2 cellular contexts compared by ENCODE assay signal in genomic region chr15:100918690-100919480, GRCh38.
TF ChIP-seq lines count a peak whose summit lies in the region.

Gene LRRK1 (plus strand): TSS chr15:100919357. CDS start chr15:100924633, 5,276 bp downstream.

TF ChIP-seq in liver, 16 proteins besides CTCF, POLR2A, EP300 and RAD21 (continued from another document):
- TF ChIP-seq REST (IDR thresholded peaks at IDR 0.05) (no peak), TAF1 (conservative IDR thresholded peaks at IDR 0.05) (no peak), NR2F2 (IDR thresholded peaks at IDR 0.05) (no peak), HNF4G (IDR thresholded peaks at IDR 0.05) (no peak), FOXA2 (IDR thresholded peaks at IDR 0.05) (no peak), FOXA1 (IDR thresholded peaks at IDR 0.05) (no peak), HNF4A (conservative IDR thresholded peaks at IDR 0.05) (no peak), JUND (IDR thresholded peaks at IDR 0.05) (no peak), RXRA (IDR thresholded peaks at IDR 0.05) (no peak), EGR1 (IDR thresholded peaks at IDR 0.05; ENCODE audit: low read depth in 2 of 2) (no peak)
- TF ChIP-seq, protein P1, sequence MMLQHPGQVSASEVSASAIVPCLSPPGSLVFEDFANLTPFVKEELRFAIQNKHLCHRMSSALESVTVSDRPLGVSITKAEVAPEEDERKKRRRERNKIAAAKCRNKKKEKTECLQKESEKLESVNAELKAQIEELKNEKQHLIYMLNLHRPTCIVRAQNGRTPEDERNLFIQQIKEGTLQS (IDR thresholded peaks at IDR 0.05), result no peak
- TF ChIP-seq, protein P2, sequence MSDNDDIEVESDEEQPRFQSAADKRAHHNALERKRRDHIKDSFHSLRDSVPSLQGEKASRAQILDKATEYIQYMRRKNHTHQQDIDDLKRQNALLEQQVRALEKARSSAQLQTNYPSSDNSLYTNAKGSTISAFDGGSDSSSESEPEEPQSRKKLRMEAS (IDR thresholded peaks at IDR 0.05), result no peak
- TF ChIP-seq, protein P3, sequence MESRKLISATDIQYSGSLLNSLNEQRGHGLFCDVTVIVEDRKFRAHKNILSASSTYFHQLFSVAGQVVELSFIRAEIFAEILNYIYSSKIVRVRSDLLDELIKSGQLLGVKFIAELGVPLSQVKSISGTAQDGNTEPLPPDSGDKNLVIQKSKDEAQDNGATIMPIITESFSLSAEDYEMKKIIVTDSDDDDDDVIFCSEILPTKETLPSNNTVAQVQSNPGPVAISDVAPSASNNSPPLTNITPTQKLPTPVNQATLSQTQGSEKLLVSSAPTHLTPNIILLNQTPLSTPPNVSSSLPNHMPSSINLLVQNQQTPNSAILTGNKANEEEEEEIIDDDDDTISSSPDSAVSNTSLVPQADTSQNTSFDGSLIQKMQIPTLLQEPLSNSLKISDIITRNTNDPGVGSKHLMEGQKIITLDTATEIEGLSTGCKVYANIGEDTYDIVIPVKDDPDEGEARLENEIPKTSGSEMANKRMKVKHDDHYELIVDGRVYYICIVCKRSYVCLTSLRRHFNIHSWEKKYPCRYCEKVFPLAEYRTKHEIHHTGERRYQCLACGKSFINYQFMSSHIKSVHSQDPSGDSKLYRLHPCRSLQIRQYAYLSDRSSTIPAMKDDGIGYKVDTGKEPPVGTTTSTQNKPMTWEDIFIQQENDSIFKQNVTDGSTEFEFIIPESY (IDR thresholded peaks at IDR 0.05), result no peak

TF ChIP-seq in HepG2, 621 proteins besides CTCF, POLR2A, EP300 and RAD21 (continued from another document):
- TF ChIP-seq, protein P4, sequence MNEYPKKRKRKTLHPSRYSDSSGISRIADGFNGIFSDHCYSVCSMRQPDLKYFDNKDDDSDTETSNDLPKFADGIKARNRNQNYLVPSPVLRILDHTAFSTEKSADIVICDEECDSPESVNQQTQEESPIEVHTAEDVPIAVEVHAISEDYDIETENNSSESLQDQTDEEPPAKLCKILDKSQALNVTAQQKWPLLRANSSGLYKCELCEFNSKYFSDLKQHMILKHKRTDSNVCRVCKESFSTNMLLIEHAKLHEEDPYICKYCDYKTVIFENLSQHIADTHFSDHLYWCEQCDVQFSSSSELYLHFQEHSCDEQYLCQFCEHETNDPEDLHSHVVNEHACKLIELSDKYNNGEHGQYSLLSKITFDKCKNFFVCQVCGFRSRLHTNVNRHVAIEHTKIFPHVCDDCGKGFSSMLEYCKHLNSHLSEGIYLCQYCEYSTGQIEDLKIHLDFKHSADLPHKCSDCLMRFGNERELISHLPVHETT (CRISPR knock-in tag; conservative IDR thresholded peaks at IDR 0.05), result no peak
- TF ChIP-seq ATF7 (IDR thresholded peaks at IDR 0.05), result no peak
- no peak for TF ChIP-seq ATF7 (CRISPR knock-in tag; IDR thresholded peaks at IDR 0.05)
- TF ChIP-seq KMT2B (CRISPR knock-in tag; IDR thresholded peaks at IDR 0.05), result no peak
- TF ChIP-seq ZNF883 (CRISPR knock-in tag; IDR thresholded peaks at IDR 0.05; ENCODE audit: not compliant biosample characterization), result no peak
- TF ChIP-seq IRX3 (CRISPR knock-in tag; IDR thresholded peaks at IDR 0.05; ENCODE audit: borderline replicate concordance, low read depth), result no peak
- no peak for TF ChIP-seq PITX1 (CRISPR knock-in tag; IDR thresholded peaks at IDR 0.05)
- no peak for TF ChIP-seq ZNF652 (CRISPR knock-in tag; IDR thresholded peaks at IDR 0.05; ENCODE audit: borderline replicate concordance, low read depth)
- TF ChIP-seq FOXA3 (CRISPR knock-in tag; IDR thresholded peaks at IDR 0.05), result no peak
- no peak for TF ChIP-seq SSRP1 (CRISPR knock-in tag; IDR thresholded peaks at IDR 0.05)
- TF ChIP-seq ZSCAN30 (CRISPR knock-in tag; IDR thresholded peaks at IDR 0.05), result no peak
- TF ChIP-seq ZBTB46 (CRISPR knock-in tag; IDR thresholded peaks at IDR 0.05; ENCODE audit: borderline replicate concordance), result no peak
